ENCODE assay signal across 1 cellular context in genomic region chr16:81431554-81432353, GRCh38.
A peak's percentile ranks its signal among the peaks of the same experiment; 100 is the strongest.
TF ChIP-seq lines count a peak whose summit lies in the region.

No MANE protein-coding gene starts in this region.

TF ChIP-seq in HepG2, 621 proteins besides CTCF, POLR2A, EP300 and RAD21 (continued from another document and continues in another):
- peak; percentile 39 for TF ChIP-seq ZNF407 (CRISPR knock-in tag; IDR thresholded peaks at IDR 0.05; ENCODE audit: not compliant biosample characterization)
- TF ChIP-seq SALL2 (CRISPR knock-in tag; IDR thresholded peaks at IDR 0.05): no peak
- TF ChIP-seq MEIS2 (CRISPR knock-in tag; IDR thresholded peaks at IDR 0.05): no peak; the same call in 1 of the 2 replicates
- TF ChIP-seq CAMTA2 (CRISPR knock-in tag; IDR thresholded peaks at IDR 0.05; ENCODE audit: borderline replicate concordance): no peak
- no peak for TF ChIP-seq RARA (CRISPR knock-in tag; IDR thresholded peaks at IDR 0.05)
- no peak for TF ChIP-seq ZNF557 (CRISPR knock-in tag; IDR thresholded peaks at IDR 0.05)
- TF ChIP-seq ZNF800 (CRISPR knock-in tag; IDR thresholded peaks at IDR 0.05): peak; percentile 65; the same call in 1 of the 2 replicates
- TF ChIP-seq HIVEP1 (CRISPR knock-in tag; IDR thresholded peaks at IDR 0.05): peak; percentile 45; the same call in 1 of the 2 replicates
- TF ChIP-seq CSRNP1 (CRISPR knock-in tag; IDR thresholded peaks at IDR 0.05): 0 out of 2 replicates have a peak, but pooled peaks have one; percentile 65
- 0 out of 2 replicates have a peak, but pooled peaks have one; percentile 18 for TF ChIP-seq ZNF34 (CRISPR knock-in tag; IDR thresholded peaks at IDR 0.05; ENCODE audit: borderline replicate concordance)
- no peak for TF ChIP-seq THAP9 (CRISPR knock-in tag; IDR thresholded peaks at IDR 0.05; ENCODE audit: borderline replicate concordance)
- TF ChIP-seq ZFY (CRISPR knock-in tag; IDR thresholded peaks at IDR 0.05): no peak; the same call in 1 of the 2 replicates
- TF ChIP-seq SKIL (CRISPR knock-in tag; IDR thresholded peaks at IDR 0.05; ENCODE audit: borderline replicate concordance): no peak
- no peak for TF ChIP-seq ATF1 (CRISPR knock-in tag; IDR thresholded peaks at IDR 0.05)
- TF ChIP-seq HHEX (CRISPR knock-in tag; IDR thresholded peaks at IDR 0.05): no peak
- TF ChIP-seq PAWR (CRISPR knock-in tag; IDR thresholded peaks at IDR 0.05; ENCODE audit: borderline replicate concordance): no peak
- TF ChIP-seq U2AF1 (optimal IDR thresholded peaks at IDR 0.05; ENCODE audit: low read depth, low read length): no peak
- TF ChIP-seq ZNF674 (CRISPR knock-in tag; IDR thresholded peaks at IDR 0.05; ENCODE audit: low read depth): no peak
- TF ChIP-seq MIXL1 (CRISPR knock-in tag; IDR thresholded peaks at IDR 0.05): 0 out of 2 replicates have a peak, but pooled peaks have one; percentile 17
- TF ChIP-seq ZNF605 (CRISPR knock-in tag; IDR thresholded peaks at IDR 0.05): no peak
- TF ChIP-seq MATR3 (CRISPR knock-in tag; IDR thresholded peaks at IDR 0.05): no peak
- no peak for TF ChIP-seq ZBTB2 (CRISPR knock-in tag; IDR thresholded peaks at IDR 0.05; ENCODE audit: low read depth)
- TF ChIP-seq RAD51 (IDR thresholded peaks at IDR 0.05; ENCODE audit: borderline replicate concordance): no peak
- no peak; the same call in 1 of the 2 replicates for TF ChIP-seq ARNT2 (CRISPR knock-in tag; IDR thresholded peaks at IDR 0.05; ENCODE audit: low read depth)
- no peak for TF ChIP-seq CREB1 (IDR thresholded peaks at IDR 0.05)
- no peak for TF ChIP-seq CREB1 (CRISPR knock-in tag; IDR thresholded peaks at IDR 0.05)
- TF ChIP-seq BCLAF1 (IDR thresholded peaks at IDR 0.05): no peak
- no peak for TF ChIP-seq AHR (CRISPR knock-in tag; IDR thresholded peaks at IDR 0.05)
- no peak; the same call in none of the 2 replicates for TF ChIP-seq FOXJ3 (CRISPR knock-in tag; IDR thresholded peaks at IDR 0.05; ENCODE audit: borderline replicate concordance)
